ENCODE assay signal across 1 cellular context in genomic region chr7:120856198-120856597, GRCh38.
TF ChIP-seq lines count a peak whose summit lies in the region.

No MANE protein-coding gene starts in this region.

TF ChIP-seq in endothelial cell of umbilical vein, 7 proteins besides CTCF, POLR2A, EP300 and RAD21:
- TF ChIP-seq JUN (IDR thresholded peaks at IDR 0.05; ENCODE audit: borderline replicate concordance, insufficient read depth, insufficient read length, low read depth) (no peak), POLR2AphosphoS5 (IDR thresholded peaks at IDR 0.05; ENCODE audit: insufficient read depth, low read depth, low read length) (no peak), MYC (IDR thresholded peaks at IDR 0.05; ENCODE audit: low read depth, low read length) (no peak), FOS (IDR thresholded peaks at IDR 0.05; ENCODE audit: borderline replicate concordance, insufficient read depth, low read length) (no peak), EZH2 (IDR thresholded peaks at IDR 0.05; ENCODE audit: borderline replicate concordance, low read depth, low read length, severe bottlenecking) (no peak), MAX (IDR thresholded peaks at IDR 0.05; ENCODE audit: insufficient read depth, insufficient read length) (no peak), GATA2 (IDR thresholded peaks at IDR 0.05; ENCODE audit: insufficient read depth, insufficient read length, low read depth, low read length) (no peak)
